ENCODE assay signal across 11 cellular contexts in genomic region chr3:27677554-27677953, GRCh38. TPM values are rescaled to one million over a fixed set of nuclear protein-coding genes. Genes with fewer than 3 reads are reported as not detected.
DNase-seq lines count a peak whose midpoint lies in the region; ATAC-seq and TF ChIP-seq lines count a peak whose summit lies in the region.
"Had no signal": no experiment of that assay in that cellular context is flagged by ENCODE, and none has a peak within 500 bp of the region (broad histone marks: within the 10 kb centered on the region; RNA-seq: fewer than 3 reads in every experiment).

No MANE protein-coding gene starts in this region.

- H3K36me3 ChIP-seq in mammary epithelial cell (ENCODE audit: insufficient read depth, low read length) (no peaks in the 10 kb centered on the region), aorta (ENCODE audit: control insufficient read depth in 1 of 2, insufficient read depth in 2 of 2, low read length in 1 of 2) (no peaks in the 10 kb centered on the region)
- no peaks in the 10 kb centered on the region for H3K36me3 ChIP-seq in CD4-positive, alpha-beta memory T cell (ENCODE audit: insufficient read depth, low read length)

- H3K9me3 Mint-ChIP-seq in CD4-positive, alpha-beta memory T cell, result no peaks in the 10 kb centered on the region

- H3K79me2 ChIP-seq in mammary epithelial cell (ENCODE audit: insufficient read depth, low read length), result no peaks in the 10 kb centered on the region

- in situ Hi-C loops in mammary epithelial cell (cut with MboI; ENCODE audit: low sequenced_read_pairs in 2 of 2), result loop anchor here (25.0 kb wide), 2 partner anchors 315 to 365 kb away; partner anchors contain the start of gene NEK10 (in 1 of the 2)

- DNase-seq in Right ventricle myocardium superior (no peak), cardiac septum (ENCODE audit: low spot score) (no peak), mammary epithelial cell (peak; percentile 97), kidney tubule cell (ENCODE audit: low spot score) (peak; percentile 76), aorta (no peak), NCI-H82 treated with DMSO at 0.1 percent for 48 hours (lab: John Stamatoyannopoulos, UW; ENCODE audit: unreplicated experiment) (no peak)
- no peak for DNase-seq in CD4-positive, alpha-beta memory T cell
- DNase-seq: NCI-H2171; stimulated activated CD4-positive, alpha-beta T cell treated with anti-CD3 and anti-CD28 coated beads, Interleukin-4, amount 100 ng/mL, for 24 hours had no signal

- H3K4me1 ChIP-seq in mammary epithelial cell (ENCODE audit: insufficient read depth, low read length) (peaks cover 36% of the 10 kb centered on the region), aorta (ENCODE audit: control insufficient read depth in 1 of 2, insufficient read depth in 2 of 2, low read length in 2 of 2) (peaks cover 6 to 7% of the 10 kb centered on the region in 2 donors)
- peaks cover 12% of the 10 kb centered on the region for H3K4me1 ChIP-seq in CD4-positive, alpha-beta memory T cell (ENCODE audit: insufficient read depth, low read length)

- H3K9me3 ChIP-seq in mammary epithelial cell (replicated peaks; ENCODE audit: insufficient read depth, low read length), result no peaks in the 10 kb centered on the region
- no peaks in the 10 kb centered on the region for H3K9me3 ChIP-seq in aorta (ENCODE audit: control insufficient read depth, low read length)
- H3K9me3 ChIP-seq in CD4-positive, alpha-beta memory T cell (ENCODE audit: control insufficient read depth in 1 of 2, low read length in 2 of 2), result no peaks in the 10 kb centered on the region

- H3K4me3 Mint-ChIP-seq in CD4-positive, alpha-beta memory T cell, result no peak overlapping the region

- peaks cover 5 to 19% (median 14%) of the 10 kb centered on the region in 4 donors for H3K4me1 Mint-ChIP-seq in CD4-positive, alpha-beta memory T cell

- H3K27me3 ChIP-seq in mammary epithelial cell (ENCODE audit: insufficient read depth, low read length), result no peaks in the 10 kb centered on the region
- H3K27me3 ChIP-seq in aorta (ENCODE audit: control insufficient read depth in 1 of 2, insufficient read depth in 2 of 2, low read length in 1 of 2), result no peaks in the 10 kb centered on the region
- H3K27me3 ChIP-seq in CD4-positive, alpha-beta memory T cell (ENCODE audit: insufficient read depth, low read length), result no peaks in the 10 kb centered on the region

- no peaks in the 10 kb centered on the region for H4K20me1 ChIP-seq in mammary epithelial cell (ENCODE audit: insufficient read depth, low read length)

- POLR2A ChIA-PET in CD4-positive, alpha-beta memory T cell (lab: Charles Lee; ENCODE audit: partially characterized antibody), result no interaction called here

- peak overlapping the region; percentile 28 for H3K9ac ChIP-seq in mammary epithelial cell (ENCODE audit: insufficient read depth, low read length)

- H2AFZ ChIP-seq in mammary epithelial cell (ENCODE audit: low read depth, low read length), result peak overlapping the region; percentile 70

- no peak for TF ChIP-seq CTCF in mammary epithelial cell (conservative IDR thresholded peaks at IDR 0.05 in 1 of 2, IDR thresholded peaks at IDR 0.05 in 1 of 2; ENCODE audit: extremely low read depth in 1 of 2, insufficient read depth in 1 of 2, low read depth in 1 of 2, low read length in 2 of 2)

- peak overlapping the region in 1 of 7 donors; percentile 1 for H3K27ac Mint-ChIP-seq in CD4-positive, alpha-beta memory T cell

- no TSS peak for BruUV-seq in mammary epithelial cell (replicated peaks; lab: Mats Ljungman, UMichigan)

- ATAC-seq in Right ventricle myocardium superior (ENCODE audit: poor library complexity), result peak; percentile 77
- ATAC-seq in aorta (ENCODE audit: low FRiP score), result peak; percentile 81
- ATAC-seq in HG03354 (IDR thresholded peaks at IDR 0.05; ENCODE audit: poor library complexity, severe bottlenecking, unreplicated experiment), result no peak

- peak overlapping the region in 1 of 3 experiments; percentile 10 for H3K4me3 ChIP-seq in mammary epithelial cell (replicated peaks in 1 of 3; ENCODE audit: insufficient read depth in 1 of 3, low read depth in 2 of 3, low read length in 3 of 3)
- no peak overlapping the region for H3K4me3 ChIP-seq in aorta (ENCODE audit: low read length in 2 of 2)
- H3K4me3 ChIP-seq in CD4-positive, alpha-beta memory T cell (ENCODE audit: low read length in 2 of 2), result no peak overlapping the region

- intact Hi-C loops in Right ventricle myocardium superior (cut with DNase I) (no loop called here), cardiac septum (cut with DNase I) (no loop called here), mammary epithelial cell (cut with micrococcal nuclease) (loop anchor here (1.0 to 2.0 kb wide), 3 partner anchors 49 to 193 kb away; partner anchors contain the start of gene SLC4A7), aorta (cut with DNase I) (loop anchor here in 1 of 2 donors (5.0 to 10.0 kb wide), 3 partner anchors 35 to 313 kb away; partner anchors contain the start of genes NEK10 and SLC4A7)
- intact Hi-C loops in CD4-positive, alpha-beta memory T cell (cut with micrococcal nuclease), result no loop called here

- H3K27me3 Mint-ChIP-seq in CD4-positive, alpha-beta memory T cell, result peaks cover 3% of the 10 kb centered on the region in 2 donors

- CTCF ChIA-PET in mammary epithelial cell (lab: Charles Lee; ENCODE audit: low non-redundant PET), result no interaction called here
- CTCF ChIA-PET in CD4-positive, alpha-beta memory T cell (lab: Charles Lee; ENCODE audit: partially characterized antibody), result interaction anchor here (1.2 to 7.3 kb wide), 3 partner anchors 12 to 543 kb away, joined by 3 to 99 read pairs (median 3); no protein-coding TSS in a partner anchor

- 0% methylated on average over 1 of the region's 3 CpGs for WGBS in mammary epithelial cell (ENCODE audit: low coverage, missing lambda C conversion rate)
- 12 to 13% methylated on average over 3 of the region's 3 CpGs for WGBS in aorta, 2 donors

- peak overlapping the region; percentile 92 for H3K27ac ChIP-seq in mammary epithelial cell (ENCODE audit: insufficient read depth, low read depth, low read length)
- H3K27ac ChIP-seq in aorta (ENCODE audit: low read depth in 1 of 2, low read length in 2 of 2), result peak overlapping the region; percentile 22 to 57
- no peak overlapping the region for H3K27ac ChIP-seq in CD4-positive, alpha-beta memory T cell (ENCODE audit: low read depth, low read length)
- H3K27ac ChIP-seq: C4-2B had no signal

- dilution Hi-C loops in mammary epithelial cell (cut with HindIII; ENCODE audit: low sequenced_read_pairs), result no loop called here

- H3K4me2 ChIP-seq in mammary epithelial cell (ENCODE audit: insufficient read depth, low read depth, low read length), result peak overlapping the region; percentile 55

- H3K36me3 Mint-ChIP-seq in CD4-positive, alpha-beta memory T cell, result no peaks in the 10 kb centered on the region

RNA-seq across cellular contexts. Expression of gene EOMES, which starts 44.6 kb away (rescaled TPM):
- total RNA-seq in Right ventricle myocardium superior, result 0.08 TPM
- total RNA-seq in cardiac septum, result not detected
- total RNA-seq in mammary epithelial cell, result under 1 TPM; 0.17 to 0.94 TPM
- 2.3 TPM for polyA plus RNA-seq in mammary epithelial cell
- 4.2 TPM for polyA minus RNA-seq in mammary epithelial cell
- under 1 TPM; 0.36 to 0.60 TPM for total RNA-seq in aorta
- 1 to 10 TPM in 1 of 2 donors, not detected in 1; 1.2 TPM for polyA plus RNA-seq in aorta
- 1 to 10 TPM; 4.2 to 4.8 TPM for total RNA-seq in CD4-positive, alpha-beta memory T cell
- polyA plus RNA-seq in CD4-positive, alpha-beta memory T cell, result 10 to 100 TPM in 1 of 2 donors, 1 to 10 TPM in 1; 4.0 to 10.2 TPM

Comparison
In these comparisons a context has a peak if more than half of its experiments do, and no peak if none do; other contexts are left out.
1. DNase-seq: peak in mammary epithelial cell (single experiment) and kidney tubule cell (single experiment); none in Right ventricle myocardium superior (single experiment), cardiac septum (single experiment), aorta (0 of 2), CD4-positive, alpha-beta memory T cell (0 of 5) and NCI-H82 treated with DMSO at 0.1 percent for 48 hours (single experiment).